In the genomic region with DNA sequence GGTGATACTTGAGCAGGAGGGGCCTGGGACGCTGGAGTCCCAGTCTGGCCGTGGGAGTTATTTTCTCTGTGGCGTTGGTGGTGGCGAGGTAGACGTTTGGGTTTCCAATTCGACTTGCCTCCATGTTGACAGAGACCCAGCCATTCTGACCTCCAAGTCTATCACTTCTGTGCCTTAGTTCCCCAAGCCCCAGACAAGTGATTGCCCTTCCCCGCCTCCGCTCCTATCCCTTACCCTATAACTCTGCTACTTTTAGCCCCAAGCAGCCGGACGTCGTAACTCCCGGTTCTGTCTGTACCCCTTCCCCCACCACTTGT, we compare ENCODE assay signal across 8 cellular contexts. TPM values are rescaled to one million over a fixed set of nuclear protein-coding genes. Genes with fewer than 3 reads are reported as not detected.
DNase-seq lines count a peak whose midpoint lies in the region; ATAC-seq, FAIRE-seq and TF ChIP-seq lines count a peak whose summit lies in the region.

No MANE protein-coding gene starts in this region.

- peaks cover 6% of the 10 kb centered on the region for H3K27me3 Mint-ChIP-seq in HFFc6 (ENCODE audit: insufficient read depth)

- no peak for TF ChIP-seq EP300 in K562 (IDR thresholded peaks at IDR 0.05; ENCODE audit: low read length)

- intact Hi-C loops in K562 (cut with micrococcal nuclease): loop anchor here (2.0 to 5.0 kb wide), 2 partner anchors 18 to 34 kb away; a partner anchor contains a TSS

- H3K9me1 ChIP-seq in K562 (ENCODE audit: control insufficient read depth, insufficient read depth, low read length): no peaks in the 10 kb centered on the region

- H3K4me3 Mint-ChIP-seq in HFFc6: peak overlapping the region; percentile 99

- WGBS in K562 (ENCODE audit: insufficient coverage, low coverage, missing lambda C conversion rate): under 1% methylated on average over 12 of the region's 12 CpGs
- WGBS in mesodermal cell (ENCODE audit: insufficient coverage in 2 of 2), 2 experiments: 1 to 2% methylated on average over 10 of the region's 12 CpGs

- POLR2A ChIA-PET in K562 (lab: Yijun Ruan, JAX): interaction anchor here (0.6 to 1.5 kb wide), 13 partner anchors 11 to 105 kb away, joined by 3 to 15 read pairs (median 3); a partner anchor contains a TSS

- no peaks in the 10 kb centered on the region for H3K9me3 ChIP-seq in K562 (replicated peaks; ENCODE audit: control insufficient read depth, insufficient read depth, low read depth, low read length)
- no peaks in the 10 kb centered on the region for H3K9me3 ChIP-seq in mesodermal cell (ENCODE audit: control insufficient read depth, low read length)

- TF ChIP-seq CTCF in HFFc6 (IDR thresholded peaks at IDR 0.05): no peak
- TF ChIP-seq CTCF in K562 (IDR thresholded peaks at IDR 0.05 in 2 of 3, conservative IDR thresholded peaks at IDR 0.05 in 1 of 3; ENCODE audit: insufficient read depth in 2 of 3, low read depth in 1 of 3, low read length in 3 of 3): no peak

- H3K4me2 ChIP-seq in K562 (ENCODE audit: insufficient read depth, low read length): peak overlapping the region; percentile 92

- CTCF ChIA-PET in K562 (lab: Yijun Ruan, JAX; ENCODE audit: low intra/inter-chr PET ratio): no interaction called here

- H3K79me2 ChIP-seq in ACC112 (ENCODE audit: control insufficient read depth, insufficient read depth, low read length, unreplicated experiment): peaks cover 15% of the 10 kb centered on the region
- peaks cover 35% of the 10 kb centered on the region for H3K79me2 ChIP-seq in K562 (ENCODE audit: control insufficient read depth, insufficient read depth, low read length)

- ATAC-seq in K562 (peak; percentile 2; the same call in 2 of the 3 replicates), GM18868 (IDR thresholded peaks at IDR 0.05; ENCODE audit: unreplicated experiment) (no peak)

- peak overlapping the region; percentile 97 for H3K27ac Mint-ChIP-seq in HFFc6

- in situ Hi-C loops in K562 (cut with MboI): no loop called here

- no peak for TF ChIP-seq RAD21 in K562 (CRISPR knock-in tag; conservative IDR thresholded peaks at IDR 0.05 in 1 of 2, IDR thresholded peaks at IDR 0.05 in 1 of 2)

- H3K36me3 Mint-ChIP-seq in HFFc6 (ENCODE audit: low read depth): peaks cover 15% of the 10 kb centered on the region

- H3K36me3 ChIP-seq in ACC112 (ENCODE audit: insufficient read depth, low read length) (no peaks in the 10 kb centered on the region), K562 (ENCODE audit: control insufficient read depth, insufficient read depth, low read length) (peaks cover 53% of the 10 kb centered on the region), mesodermal cell (ENCODE audit: control insufficient read depth, insufficient read depth, low read length) (peaks cover 45% of the 10 kb centered on the region)

- H2AFZ ChIP-seq in ACC112 (ENCODE audit: low read length, unreplicated experiment) (peak overlapping the region; percentile 40), K562 (ENCODE audit: low read depth, low read length) (peak overlapping the region; percentile 70)

- FAIRE-seq in K562 (lab: Jason Lieb, UNC): no peak

- H3K9ac ChIP-seq in K562 (ENCODE audit: insufficient read depth in 1 of 2, low read depth in 2 of 2, low read length in 2 of 2): peak overlapping the region; percentile 98 to 99

- 0 out of 2 replicates have a peak, but pooled peaks cover 9% of the 10 kb centered on the region for H4K20me1 ChIP-seq in K562 (replicated peaks; ENCODE audit: control insufficient read depth, insufficient read depth, low read length)

- no peaks in the 10 kb centered on the region for H3K27me3 ChIP-seq in ACC112 (ENCODE audit: insufficient read depth, low read length)
- no peaks in the 10 kb centered on the region for H3K27me3 ChIP-seq in K562 (ENCODE audit: control insufficient read depth in 2 of 2, insufficient read depth in 2 of 2, low read length in 2 of 2)

- TSS peak; percentile 38 for BruUV-seq in K562 (replicated peaks; lab: Mats Ljungman, UMichigan)

- no peak for TF ChIP-seq POLR2A in K562 (conservative IDR thresholded peaks at IDR 0.05)

- H3K4me3 ChIP-seq in ACC112 (ENCODE audit: low read depth, low read length): peak overlapping the region; percentile 95
- peak overlapping the region; percentile 94 for H3K4me3 ChIP-seq in K562
- H3K4me3 ChIP-seq in mesodermal cell (ENCODE audit: extremely low read depth, insufficient read depth, low read length, poor library complexity, severe bottlenecking): peak overlapping the region; percentile 74

- DNase-seq in HFFc6 (no peak), K562 (ENCODE audit: extremely low read depth in 1 of 4, low spot score in 3 of 4) (no peak), T1000 (lab: John Stamatoyannopoulos, UW) (no peak), inferior parietal cortex (ENCODE audit: extremely low spot score) (no peak), UCSD-AML1 (lab: John Stamatoyannopoulos, UW; ENCODE audit: unreplicated experiment) (no peak)

- H3K27ac ChIP-seq in ACC112 (ENCODE audit: low read depth, low read length) (peak overlapping the region; percentile 70; the same call in 1 of the 2 replicates), K562 (ENCODE audit: extremely low read depth, low read depth, low read length) (peak overlapping the region; percentile 92), mesodermal cell (ENCODE audit: low read depth, low read length, severe bottlenecking) (peak overlapping the region; percentile 51)

- peaks cover 21% of the 10 kb centered on the region for H3K4me1 Mint-ChIP-seq in HFFc6 (ENCODE audit: low read depth)

- H3K4me1 ChIP-seq in ACC112 (ENCODE audit: control insufficient read depth, insufficient read depth, low read length, unreplicated experiment): peaks cover 5% of the 10 kb centered on the region
- peaks cover 10 to 17% of the 10 kb centered on the region in 2 experiments; a peak in 4 of 5 replicates for H3K4me1 ChIP-seq in K562 (replicated peaks in 1 of 2; ENCODE audit: control insufficient read depth in 2 of 2, insufficient read depth in 2 of 2, low read length in 2 of 2)
- H3K4me1 ChIP-seq in mesodermal cell (ENCODE audit: control insufficient read depth, insufficient read depth, low read length, poor library complexity, severe bottlenecking): peaks cover 8% of the 10 kb centered on the region

- H3K9me3 Mint-ChIP-seq in HFFc6: no peaks in the 10 kb centered on the region

RNA-seq across cellular contexts. Expression of a gene that starts 0.5 kb away (rescaled TPM):
- total RNA-seq in HFFc6 (2021; fragmentation: NEBNext Ultra II Directional; extraction: Animal tissue kit (Norgen Biotek cat#: 25700)): 100 to 1,000 TPM in 1 of 6 experiments, 10 to 100 TPM in 5; 86.2 to 104 (median 92.5) TPM
- 133 and 241 TPM in 2 replicates for total RNA-seq in K562 (2011; cell fraction: chromatin; rRNA removed; ENCODE audit: low replicate concordance)
- total RNA-seq in K562 (2011; cell fraction: nucleolus; rRNA removed): 181 and 193 TPM in 2 replicates
- 161 and 168 TPM in 2 replicates for total RNA-seq in K562 (2011; cell fraction: nucleoplasm; rRNA removed)
- total RNA-seq in K562 (2014; rRNA removed) (221 and 239 TPM in 2 replicates), K562 (2014; rRNA removed; fragmentation: Illumina TruSeq; extraction: Trizol) (81.4 and 94.9 TPM in 2 replicates), K562 (2015; rRNA removed; fragmentation: Illumina TruSeq; extraction: Trizol) (145 and 148 TPM in 2 replicates), K562 (2021) (214 and 221 TPM in 2 replicates)
- polyA plus RNA-seq in K562 (2011; rRNA removed) (166 and 170 TPM in 2 replicates), K562 (2014; fragmentation: Illumina TruSeq; extraction: Trizol) (157 and 181 TPM in 2 replicates), K562 (2014; fragmentation: Nextera tagmentation; extraction: Ambion mirVana) (10 to 100 TPM; 28.3 to 55.4 TPM), K562 (2014; rRNA removed) (221 and 228 TPM in 2 replicates)
- 245 and 333 TPM in 2 replicates for polyA plus RNA-seq in K562 (2011; cell fraction: cytosol; rRNA removed)
- polyA plus RNA-seq in K562 (2011; cell fraction: nucleus; rRNA removed): 158 and 195 TPM in 2 replicates
- polyA plus RNA-seq in K562 (2012): 135 and 190 TPM in 2 replicates
- polyA minus RNA-seq in K562 (2011; rRNA and poly(A)+ RNA removed): 114 and 139 TPM in 2 replicates
- 106 and 111 TPM in 2 replicates for polyA minus RNA-seq in K562 (2011; cell fraction: cytosol; rRNA and poly(A)+ RNA removed)
- 45.2 and 70.6 TPM in 2 replicates for polyA minus RNA-seq in K562 (2011; cell fraction: nucleus; rRNA and poly(A)+ RNA removed)
- polyA plus RNA-seq in mesodermal cell (2013, experiment 1 of 2): 72.9 TPM
- 65.8 TPM for polyA plus RNA-seq in mesodermal cell (2013, experiment 2 of 2)

RNA-seq across cellular contexts. Expression of a gene that starts 17.6 kb away (rescaled TPM):
- total RNA-seq in HFFc6 (2021; fragmentation: NEBNext Ultra II Directional; extraction: Animal tissue kit (Norgen Biotek cat#: 25700)): under 1 TPM in 2 of 6 experiments, not detected in 4; 0.38 to 0.45 TPM
- total RNA-seq in K562 (2011; cell fraction: chromatin; rRNA removed; ENCODE audit: low replicate concordance): 0.56 and 1.8 TPM in 2 replicates
- 2.0 and 2.5 TPM in 2 replicates for total RNA-seq in K562 (2011; cell fraction: nucleolus; rRNA removed)
- total RNA-seq in K562 (2011; cell fraction: nucleoplasm; rRNA removed): 2.1 TPM in 2 replicates
- total RNA-seq in K562 (2014; rRNA removed): 5.4 and 5.5 TPM in 2 replicates
- 1.1 TPM in 2 replicates for total RNA-seq in K562 (2014; rRNA removed; fragmentation: Illumina TruSeq; extraction: Trizol)
- total RNA-seq in K562 (2015; rRNA removed; fragmentation: Illumina TruSeq; extraction: Trizol): 0.80 and 1.1 TPM in 2 replicates
- 2.5 and 3.4 TPM in 2 replicates for total RNA-seq in K562 (2021)
- 2.1 and 2.5 TPM in 2 replicates for polyA plus RNA-seq in K562 (2011; rRNA removed)
- 3.2 and 6.3 TPM in 2 replicates for polyA plus RNA-seq in K562 (2011; cell fraction: cytosol; rRNA removed)
- polyA plus RNA-seq in K562 (2011; cell fraction: nucleus; rRNA removed): 2.0 TPM in 2 replicates
- 1.3 and 2.0 TPM in 2 replicates for polyA plus RNA-seq in K562 (2012)
- 0.53 and 0.92 TPM in 2 replicates for polyA plus RNA-seq in K562 (2014; fragmentation: Illumina TruSeq; extraction: Trizol)
- polyA plus RNA-seq in K562 (2014; fragmentation: Nextera tagmentation; extraction: Ambion mirVana): 1 to 10 TPM in 1 of 2 experiments, under 1 TPM in 1; 0.92 to 1.2 TPM
- 5.2 and 6.3 TPM in 2 replicates for polyA plus RNA-seq in K562 (2014; rRNA removed)
- 0.39 and 0.63 TPM in 2 replicates for polyA minus RNA-seq in K562 (2011; rRNA and poly(A)+ RNA removed)
- polyA minus RNA-seq in K562 (2011; cell fraction: cytosol; rRNA and poly(A)+ RNA removed): 0.86 and 1.1 TPM in 2 replicates
- 0.94 and 1.4 TPM in 2 replicates for polyA minus RNA-seq in K562 (2011; cell fraction: nucleus; rRNA and poly(A)+ RNA removed)
- polyA plus RNA-seq in mesodermal cell (2013, experiment 1 of 2): 4.2 TPM
- 3.2 TPM for polyA plus RNA-seq in mesodermal cell (2013, experiment 2 of 2)

RNA-seq across cellular contexts. Expression of a gene that starts 33.8 kb away (rescaled TPM):
- total RNA-seq in HFFc6 (2021; fragmentation: NEBNext Ultra II Directional; extraction: Animal tissue kit (Norgen Biotek cat#: 25700)): not detected
- total RNA-seq in K562 (2011; cell fraction: chromatin; rRNA removed; ENCODE audit: low replicate concordance): 0.25 TPM in 1 of 2 replicates, not detected in the other
- 0.50 TPM in 1 of 2 replicates, not detected in the other for total RNA-seq in K562 (2011; cell fraction: nucleolus; rRNA removed)
- 0.84 and 0.95 TPM in 2 replicates for total RNA-seq in K562 (2011; cell fraction: nucleoplasm; rRNA removed)
- total RNA-seq in K562 (2014; rRNA removed): not detected in 2 replicates
- total RNA-seq in K562 (2014; rRNA removed; fragmentation: Illumina TruSeq; extraction: Trizol): not detected in 2 replicates
- total RNA-seq in K562 (2015; rRNA removed; fragmentation: Illumina TruSeq; extraction: Trizol): not detected in 2 replicates
- 0.09 and 0.20 TPM in 2 replicates for total RNA-seq in K562 (2021)
- 0.15 TPM in 1 of 2 replicates, not detected in the other for polyA plus RNA-seq in K562 (2011; rRNA removed)
- 0.03 TPM in 1 of 2 replicates, not detected in the other for polyA plus RNA-seq in K562 (2011; cell fraction: cytosol; rRNA removed)
- polyA plus RNA-seq in K562 (2011; cell fraction: nucleus; rRNA removed): 0.10 and 0.18 TPM in 2 replicates
- 0.06 and 0.26 TPM in 2 replicates for polyA plus RNA-seq in K562 (2012)
- 0.08 and 0.09 TPM in 2 replicates for polyA plus RNA-seq in K562 (2014; fragmentation: Illumina TruSeq; extraction: Trizol)
- under 1 TPM; 0.04 to 0.06 TPM for polyA plus RNA-seq in K562 (2014; fragmentation: Nextera tagmentation; extraction: Ambion mirVana)
- 0.05 TPM in 1 of 2 replicates, not detected in the other for polyA plus RNA-seq in K562 (2014; rRNA removed)
- not detected in 2 replicates for polyA minus RNA-seq in K562 (2011; rRNA and poly(A)+ RNA removed)
- not detected in 2 replicates for polyA minus RNA-seq in K562 (2011; cell fraction: cytosol; rRNA and poly(A)+ RNA removed)
- polyA minus RNA-seq in K562 (2011; cell fraction: nucleus; rRNA and poly(A)+ RNA removed): not detected in 2 replicates
- polyA plus RNA-seq in mesodermal cell (2013, experiment 1 of 2): 1.6 TPM
- 1.1 TPM for polyA plus RNA-seq in mesodermal cell (2013, experiment 2 of 2)

RNA-seq across cellular contexts. Expression of a gene that starts 35.8 kb away (rescaled TPM):
- total RNA-seq in HFFc6 (2021; fragmentation: NEBNext Ultra II Directional; extraction: Animal tissue kit (Norgen Biotek cat#: 25700)): 100 to 1,000 TPM; 102 to 129 (median 107) TPM
- 330 and 539 TPM in 2 replicates for total RNA-seq in K562 (2011; cell fraction: chromatin; rRNA removed; ENCODE audit: low replicate concordance)
- 230 and 249 TPM in 2 replicates for total RNA-seq in K562 (2011; cell fraction: nucleolus; rRNA removed)
- 271 and 280 TPM in 2 replicates for total RNA-seq in K562 (2011; cell fraction: nucleoplasm; rRNA removed)
- total RNA-seq in K562 (2014; rRNA removed) (64.1 and 68.6 TPM in 2 replicates), K562 (2014; rRNA removed; fragmentation: Illumina TruSeq; extraction: Trizol) (29.4 and 34.5 TPM in 2 replicates), K562 (2015; rRNA removed; fragmentation: Illumina TruSeq; extraction: Trizol) (35.9 and 36.9 TPM in 2 replicates), K562 (2021) (73.4 and 85.9 TPM in 2 replicates)
- polyA plus RNA-seq in K562 (2011; rRNA removed) (27.6 and 58.9 TPM in 2 replicates), K562 (2014; fragmentation: Illumina TruSeq; extraction: Trizol) (68.9 and 70.5 TPM in 2 replicates), K562 (2014; fragmentation: Nextera tagmentation; extraction: Ambion mirVana) (10 to 100 TPM; 13.3 to 18.8 TPM), K562 (2014; rRNA removed) (50.2 and 75.6 TPM in 2 replicates)
- 37.3 and 38.8 TPM in 2 replicates for polyA plus RNA-seq in K562 (2011; cell fraction: cytosol; rRNA removed)
- polyA plus RNA-seq in K562 (2011; cell fraction: nucleus; rRNA removed): 208 and 227 TPM in 2 replicates
- 93.1 and 112 TPM in 2 replicates for polyA plus RNA-seq in K562 (2012)
- 37.0 and 51.5 TPM in 2 replicates for polyA minus RNA-seq in K562 (2011; rRNA and poly(A)+ RNA removed)
- 42.2 and 42.6 TPM in 2 replicates for polyA minus RNA-seq in K562 (2011; cell fraction: cytosol; rRNA and poly(A)+ RNA removed)
- polyA minus RNA-seq in K562 (2011; cell fraction: nucleus; rRNA and poly(A)+ RNA removed): 36.1 and 56.9 TPM in 2 replicates
- 105 TPM for polyA plus RNA-seq in mesodermal cell (2013, experiment 1 of 2)
- 91.6 TPM for polyA plus RNA-seq in mesodermal cell (2013, experiment 2 of 2)

RNA-seq across cellular contexts. Expression of a gene that starts 45.4 kb away (rescaled TPM):
- total RNA-seq in HFFc6 (2021; fragmentation: NEBNext Ultra II Directional; extraction: Animal tissue kit (Norgen Biotek cat#: 25700)): 1,000 to 10,000 TPM; 1,647 to 2,008 (median 1,885) TPM
- 222 and 453 TPM in 2 replicates for total RNA-seq in K562 (2011; cell fraction: chromatin; rRNA removed; ENCODE audit: low replicate concordance)
- total RNA-seq in K562 (2011; cell fraction: nucleolus; rRNA removed): 784 and 1,002 TPM in 2 replicates
- total RNA-seq in K562 (2011; cell fraction: nucleoplasm; rRNA removed): 878 and 1,583 TPM in 2 replicates
- total RNA-seq in K562 (2014; rRNA removed) (2,011 and 2,125 TPM in 2 replicates), K562 (2014; rRNA removed; fragmentation: Illumina TruSeq; extraction: Trizol) (82.6 and 146 TPM in 2 replicates), K562 (2015; rRNA removed; fragmentation: Illumina TruSeq; extraction: Trizol) (114 and 137 TPM in 2 replicates), K562 (2021) (3,072 and 3,267 TPM in 2 replicates)
- polyA plus RNA-seq in K562 (2011; rRNA removed) (1,618 and 2,255 TPM in 2 replicates), K562 (2014; fragmentation: Illumina TruSeq; extraction: Trizol) (2,204 and 2,973 TPM in 2 replicates), K562 (2014; fragmentation: Nextera tagmentation; extraction: Ambion mirVana) (1,000 to 10,000 TPM; 2,545 to 3,175 TPM), K562 (2014; rRNA removed) (3,400 and 3,671 TPM in 2 replicates)
- 6,767 and 7,935 TPM in 2 replicates for polyA plus RNA-seq in K562 (2011; cell fraction: cytosol; rRNA removed)
- polyA plus RNA-seq in K562 (2011; cell fraction: nucleus; rRNA removed): 1,399 and 1,697 TPM in 2 replicates
- polyA plus RNA-seq in K562 (2012): 3,974 and 4,107 TPM in 2 replicates
- polyA minus RNA-seq in K562 (2011; rRNA and poly(A)+ RNA removed): 1,356 and 1,489 TPM in 2 replicates
- polyA minus RNA-seq in K562 (2011; cell fraction: cytosol; rRNA and poly(A)+ RNA removed): 1,901 and 2,445 TPM in 2 replicates
- 274 and 520 TPM in 2 replicates for polyA minus RNA-seq in K562 (2011; cell fraction: nucleus; rRNA and poly(A)+ RNA removed)
- 2,563 TPM for polyA plus RNA-seq in mesodermal cell (2013, experiment 1 of 2)
- polyA plus RNA-seq in mesodermal cell (2013, experiment 2 of 2): 2,222 TPM
